In genomic region chr11:81573367-81573766, GRCh38 we compare ENCODE assay signal across 1 cellular context.
TF ChIP-seq lines count a peak whose summit lies in the region.

No MANE protein-coding gene starts in this region.

TF ChIP-seq in HepG2, 621 proteins besides CTCF, POLR2A, EP300 and RAD21 (continued from another document):
- TF ChIP-seq ZNF770 (CRISPR knock-in tag; IDR thresholded peaks at IDR 0.05) (no peak), ZSCAN22 (CRISPR knock-in tag; IDR thresholded peaks at IDR 0.05) (no peak), CSRNP2 (CRISPR knock-in tag; conservative IDR thresholded peaks at IDR 0.05; ENCODE audit: low read depth) (no peak), MTF2 (CRISPR knock-in tag; IDR thresholded peaks at IDR 0.05; ENCODE audit: borderline replicate concordance) (no peak), SOX13 (IDR thresholded peaks at IDR 0.05) (no peak), SOX13 (CRISPR knock-in tag; conservative IDR thresholded peaks at IDR 0.05 in 1 of 2, IDR thresholded peaks at IDR 0.05 in 1 of 2) (no peak), ATAD3A (CRISPR knock-in tag; IDR thresholded peaks at IDR 0.05) (no peak), ZFP37 (CRISPR knock-in tag; IDR thresholded peaks at IDR 0.05; ENCODE audit: borderline replicate concordance) (no peak), ZBTB2 (CRISPR knock-in tag; IDR thresholded peaks at IDR 0.05; ENCODE audit: low read depth) (no peak)
TF ChIP-seq in HepG2: peak in this region for 0.
